12 cellular contexts compared by ENCODE assay signal in genomic region chr10:11035318-11035920, GRCh38. TPM values are rescaled to one million over a fixed set of nuclear protein-coding genes. Genes with fewer than 3 reads are reported as not detected.
DNase-seq lines count a peak whose midpoint lies in the region; ATAC-seq and TF ChIP-seq lines count a peak whose summit lies in the region.
"Had no signal": no experiment of that assay in that cellular context is flagged by ENCODE, and none has a peak within 500 bp of the region (broad histone marks: within the 10 kb centered on the region; RNA-seq: fewer than 3 reads in every experiment).

No MANE protein-coding gene starts in this region.

- peak overlapping the region; percentile 99 for H3K27ac Mint-ChIP-seq in endothelial cell (ENCODE audit: unreplicated experiment)
- H3K27ac Mint-ChIP-seq: activated naive CD8-positive, alpha-beta T cell; IgD-negative memory B cell; naive B cell had no signal

- CTCF ChIA-PET in A673 (lab: Charles Lee): interaction anchor here (0.6 to 1.3 kb wide), 2 partner anchors 1432 to 1693 kb away, joined by 6 to 7 read pairs; no protein-coding TSS in a partner anchor

- 47% methylated on average over 4 of the region's 4 CpGs for WGBS in prostate gland

- intact Hi-C loops in A673 (cut with micrococcal nuclease; ENCODE audit: unreplicated experiment) (no loop called here), prostate gland (cut with DNase I) (loop anchor here (5.0 kb wide), 1 partner anchor 1683 kb away; no protein-coding TSS in a partner anchor)

- no peaks in the 10 kb centered on the region for H3K4me1 ChIP-seq in A673 (ENCODE audit: insufficient read depth, low read length, poor library complexity, severe bottlenecking)
- no peaks in the 10 kb centered on the region for H3K4me1 ChIP-seq in prostate gland (replicated peaks)
- H3K4me1 ChIP-seq: BE2C had no signal

- TF ChIP-seq POLR2A in prostate gland (IDR thresholded peaks at IDR 0.05): no peak

- TF ChIP-seq CTCF in A673 (conservative IDR thresholded peaks at IDR 0.05; ENCODE audit: low read depth, low read length) (no peak), endothelial cell (IDR thresholded peaks at IDR 0.05; ENCODE audit: unreplicated experiment) (no peak), prostate gland (IDR thresholded peaks at IDR 0.05) (no peak)

- DNase-seq in A673 (ENCODE audit: low spot score): peak; percentile 6
- DNase-seq in LHCN-M2 (ENCODE audit: low read depth): peak; percentile 93
- DNase-seq in endothelial cell (ENCODE audit: low spot score): peak; percentile 45
- DNase-seq in kidney glomerular epithelial cell (lab: John Stamatoyannopoulos, UW): peak; percentile 68
- no peak for DNase-seq in NCI-H1930 (lab: John Stamatoyannopoulos, UW)
- DNase-seq in effector CD4-positive, alpha-beta T cell: no peak
- no peak for DNase-seq in prostate gland (ENCODE audit: low spot score)
- DNase-seq: BE2C, naive B cell had no signal

- H3K27me3 Mint-ChIP-seq in endothelial cell (ENCODE audit: unreplicated experiment): no peaks in the 10 kb centered on the region
- H3K27me3 Mint-ChIP-seq: activated naive CD8-positive, alpha-beta T cell had no signal

- POLR2A ChIA-PET in A673 (lab: Charles Lee; ENCODE audit: low non-redundant PET): no interaction called here

- no peak overlapping the region for H3K4me3 ChIP-seq in A673 (ENCODE audit: low read depth, low read length, poor library complexity, severe bottlenecking)
- no peak overlapping the region for H3K4me3 ChIP-seq in prostate gland

- no peaks in the 10 kb centered on the region for H3K9me3 ChIP-seq in A673 (ENCODE audit: low read depth, low read length, poor library complexity, severe bottlenecking)
- H3K9me3 ChIP-seq in prostate gland: no peaks in the 10 kb centered on the region
- H3K9me3 ChIP-seq: BE2C had no signal

- no TSS peak for BruUV-seq in A673 (replicated peaks; lab: Mats Ljungman, UMichigan)

- H3K36me3 Mint-ChIP-seq in endothelial cell (ENCODE audit: low read depth, unreplicated experiment): no peaks in the 10 kb centered on the region
- H3K36me3 Mint-ChIP-seq: activated naive CD8-positive, alpha-beta T cell; IgD-negative memory B cell; naive B cell had no signal

- H3K27ac ChIP-seq in A673 (ENCODE audit: low read depth, low read length, poor library complexity, severe bottlenecking) (no peak overlapping the region), prostate gland (no peak overlapping the region)

- H3K9me3 Mint-ChIP-seq in endothelial cell (ENCODE audit: unreplicated experiment): no peaks in the 10 kb centered on the region
- H3K9me3 Mint-ChIP-seq: naive B cell had no signal

- ATAC-seq in GM19023 (IDR thresholded peaks at IDR 0.05; ENCODE audit: unreplicated experiment): no peak

- no peak overlapping the region for H3K4me3 Mint-ChIP-seq in endothelial cell (ENCODE audit: unreplicated experiment)
- H3K4me3 Mint-ChIP-seq: activated naive CD8-positive, alpha-beta T cell; IgD-negative memory B cell; naive B cell had no signal

- peaks cover 29% of the 10 kb centered on the region for H3K4me1 Mint-ChIP-seq in endothelial cell (ENCODE audit: unreplicated experiment)
- H3K4me1 Mint-ChIP-seq: naive B cell had no signal

- no peaks in the 10 kb centered on the region for H3K36me3 ChIP-seq in A673 (ENCODE audit: insufficient read depth, low read length, poor library complexity, severe bottlenecking)
- no peaks in the 10 kb centered on the region for H3K36me3 ChIP-seq in prostate gland
- H3K36me3 ChIP-seq: BE2C had no signal

- H3K27me3 ChIP-seq in A673 (replicated peaks; ENCODE audit: insufficient read depth, low read depth, low read length, poor library complexity) (peaks cover 38% of the 10 kb centered on the region), prostate gland (replicated peaks; ENCODE audit: insufficient read depth) (no peaks in the 10 kb centered on the region)
- H3K27me3 ChIP-seq: BE2C had no signal

RNA-seq across cellular contexts. Expression of gene CELF2, which starts 17.7 kb away (rescaled TPM):
- total RNA-seq in A673 (2021): not detected in 2 replicates
- total RNA-seq in LHCN-M2 (2014; rRNA removed): 59.5 and 68.1 TPM in 2 replicates
- 26.8 TPM for polyA plus RNA-seq in LHCN-M2 (2012)
- 27.5 TPM for total RNA-seq in endothelial cell (ENCODE audit: unreplicated experiment)
- 10 to 100 TPM; 19.2 to 43.2 TPM for total RNA-seq in prostate gland

Comparison
In these comparisons a context has a peak if more than half of its experiments do, and no peak if none do; other contexts are left out.
1. DNase-seq: peak in A673 (single experiment), LHCN-M2 (single experiment), endothelial cell (single experiment) and kidney glomerular epithelial cell (single experiment); none in NCI-H1930 (0 of 2), effector CD4-positive, alpha-beta T cell (single experiment) and prostate gland (single experiment).
2. RNA of gene CELF2, which starts 17.7 kb away (total RNA-seq): 59.5 to 68.1 TPM in LHCN-M2, 19.2 to 43.2 TPM in prostate gland and 27.5 TPM in endothelial cell (single experiment); not detected in A673; every median in the first group is over 10 times any median in the second.